In the genomic region with DNA sequence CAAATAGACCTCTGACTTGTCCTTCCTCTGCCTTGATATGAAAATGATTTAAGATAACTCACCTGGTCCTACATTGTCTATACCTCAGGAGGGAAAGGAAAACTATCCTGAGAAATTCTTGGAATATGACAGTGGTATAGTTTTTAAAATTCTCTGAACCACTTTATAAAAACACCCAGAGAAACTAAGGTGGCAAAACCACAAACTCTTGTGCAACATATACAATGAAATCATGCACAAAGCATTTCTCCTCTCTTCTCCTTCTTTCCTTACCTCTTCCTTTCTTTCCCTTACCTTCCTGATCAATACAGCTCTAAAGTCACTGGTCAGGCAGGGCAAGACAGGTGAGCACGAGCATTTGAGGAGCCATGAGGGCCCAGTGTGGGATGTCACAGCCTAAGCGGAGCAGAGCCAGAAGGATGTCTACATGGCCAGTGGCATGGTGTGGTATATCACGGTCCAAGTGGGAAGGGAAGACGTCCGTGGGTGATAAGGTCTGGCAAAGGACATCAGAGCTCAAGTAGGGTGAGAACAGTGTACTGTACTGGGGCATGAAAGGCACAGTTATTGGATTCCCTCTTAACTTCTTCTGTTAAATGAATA, we compare ENCODE assay signal across 17 cellular contexts.
DNase-seq lines count a peak whose midpoint lies in the region; ATAC-seq, FAIRE-seq and TF ChIP-seq lines count a peak whose summit lies in the region.
"Had no signal": no experiment of that assay in that cellular context is flagged by ENCODE, and none has a peak within 500 bp of the region (broad histone marks: within the 10 kb centered on the region; RNA-seq: fewer than 3 reads in every experiment).

No MANE protein-coding gene starts in this region.

- H3K9me2 ChIP-seq in GM23248 (ENCODE audit: insufficient read depth) (no peaks in the 10 kb centered on the region), OCI-LY7 (ENCODE audit: insufficient read depth, low read length) (no peaks in the 10 kb centered on the region)

- no peaks in the 10 kb centered on the region for H3K27me3 Mint-ChIP-seq in CD4-positive, CD25-positive, alpha-beta regulatory T cell
- H3K27me3 Mint-ChIP-seq in chondrocyte (ENCODE audit: low read depth), result no peaks in the 10 kb centered on the region
- no peaks in the 10 kb centered on the region for H3K27me3 Mint-ChIP-seq in natural killer cell (ENCODE audit: low read depth in 2 of 2)

- H3K9me3 ChIP-seq in CD4-positive, CD25-positive, alpha-beta regulatory T cell (ENCODE audit: control insufficient read depth in 2 of 2, low read length in 2 of 2), result no peaks in the 10 kb centered on the region
- H3K9me3 ChIP-seq in GM23248 (ENCODE audit: low read depth), result no peaks in the 10 kb centered on the region
- no peaks in the 10 kb centered on the region for H3K9me3 ChIP-seq in OCI-LY7 (ENCODE audit: low read length)
- H3K9me3 ChIP-seq in gastrocnemius medialis, result no peaks in the 10 kb centered on the region
- H3K9me3 ChIP-seq in HepG2 (ENCODE audit: low read length), result peaks cover 34% of the 10 kb centered on the region
- H3K9me3 ChIP-seq: BLaER1, HAP-1 had no signal

- no peaks in the 10 kb centered on the region for H3K9me3 Mint-ChIP-seq in CD4-positive, CD25-positive, alpha-beta regulatory T cell
- no peaks in the 10 kb centered on the region for H3K9me3 Mint-ChIP-seq in chondrocyte (ENCODE audit: low read depth)
- H3K9me3 Mint-ChIP-seq in natural killer cell, result no peaks in the 10 kb centered on the region

- no peak overlapping the region for H3K27ac ChIP-seq in CD4-positive, CD25-positive, alpha-beta regulatory T cell (ENCODE audit: insufficient read depth, low read length, poor library complexity, severe bottlenecking)
- H3K27ac ChIP-seq in GM23248 (no peak overlapping the region), OCI-LY7 (ENCODE audit: low read depth, low read length, poor library complexity, severe bottlenecking) (no peak overlapping the region), gastrocnemius medialis (no peak overlapping the region), HepG2 (ENCODE audit: extremely low read length, insufficient read depth, low read length) (no peak overlapping the region)
- H3K27ac ChIP-seq: BLaER1 had no signal

- CTCF ChIA-PET in OCI-LY7 (lab: Charles Lee; ENCODE audit: unreplicated experiment), result interaction anchor here (0.6 kb wide), 1 partner anchor 73 kb away, joined by 3 read pairs; no protein-coding TSS in a partner anchor
- CTCF ChIA-PET in HepG2 (lab: Yijun Ruan, JAX; ENCODE audit: low intra/inter-chr PET ratio, low total read pairs), result no interaction called here

- TF ChIP-seq CTCF in chondrocyte (IDR thresholded peaks at IDR 0.05) (no peak), natural killer cell (IDR thresholded peaks at IDR 0.05) (no peak), OCI-LY7 (conservative IDR thresholded peaks at IDR 0.05; ENCODE audit: low read length) (no peak), gastrocnemius medialis (IDR thresholded peaks at IDR 0.05 in 4 of 5, conservative IDR thresholded peaks at IDR 0.05 in 1 of 5) (no peak), HepG2 (CRISPR knock-in tag; IDR thresholded peaks at IDR 0.05) (no peak)

- 96 to 97% methylated on average over 5 of the region's 5 CpGs for WGBS in GM23248 (ENCODE audit: low coverage in 1 of 2, low lambda C conversion rate in 2 of 2, missing lambda C conversion rate in 2 of 2), 2 experiments
- WGBS in HepG2 (ENCODE audit: low lambda C conversion rate), result 42% methylated on average over 5 of the region's 5 CpGs

- POLR2A ChIA-PET in OCI-LY7 (lab: Charles Lee), result no interaction called here
- POLR2A ChIA-PET in HepG2 (lab: Yijun Ruan, JAX), result no interaction called here

- peak overlapping the region; percentile 5 for H3K4me2 ChIP-seq in GM23248 (ENCODE audit: unreplicated experiment)
- no peak overlapping the region for H3K4me2 ChIP-seq in OCI-LY7 (ENCODE audit: low read length)
- no peak overlapping the region for H3K4me2 ChIP-seq in HepG2 (ENCODE audit: low read depth, low read length)
- H3K4me2 ChIP-seq: BLaER1 had no signal

- no peak for ATAC-seq in CD4-positive, CD25-positive, alpha-beta regulatory T cell (ENCODE audit: low read depth in 2 of 2)
- ATAC-seq in natural killer cell (peak in 2 of 3 donors; percentile 36 to 42), gastrocnemius medialis (no peak), HepG2 (no peak)
- ATAC-seq: Panc1 had no signal

- no peaks in the 10 kb centered on the region; the same call in 1 of the 2 replicates for H4K20me1 ChIP-seq in GM23248 (ENCODE audit: insufficient read depth)
- H4K20me1 ChIP-seq in OCI-LY7 (ENCODE audit: insufficient read depth, low read length), result no peaks in the 10 kb centered on the region
- H4K20me1 ChIP-seq in HepG2 (ENCODE audit: insufficient read depth, low read length), result no peaks in the 10 kb centered on the region
- H4K20me1 ChIP-seq: BLaER1 had no signal

- in situ Hi-C loops in GM23248 (cut with MboI), result no loop called here
- in situ Hi-C loops in gastrocnemius medialis (cut with MboI; ENCODE audit: low sequenced_read_pairs in 4 of 4), result no loop called here
- in situ Hi-C loops in HepG2 (cut with HindIII; ENCODE audit: extremely low pct_ligation_motif_present, low pct_unique_long_range_greater_than_20kb), result no loop called here

- H3K4me1 ChIP-seq in CD4-positive, CD25-positive, alpha-beta regulatory T cell (ENCODE audit: control insufficient read depth, insufficient read depth, low read length, poor library complexity, severe bottlenecking), result no peaks in the 10 kb centered on the region
- H3K4me1 ChIP-seq in GM23248 (ENCODE audit: insufficient read depth), result peaks cover 35% of the 10 kb centered on the region
- H3K4me1 ChIP-seq in OCI-LY7 (ENCODE audit: insufficient read depth, low read length, poor library complexity, severe bottlenecking), result no peaks in the 10 kb centered on the region
- H3K4me1 ChIP-seq in gastrocnemius medialis, result no peaks in the 10 kb centered on the region
- no peaks in the 10 kb centered on the region for H3K4me1 ChIP-seq in HepG2 (ENCODE audit: insufficient read depth, low read length)
- H3K4me1 ChIP-seq: BLaER1, HAP-1 had no signal

- peaks cover 41% of the 10 kb centered on the region for H3K36me3 Mint-ChIP-seq in CD4-positive, CD25-positive, alpha-beta regulatory T cell
- H3K36me3 Mint-ChIP-seq in chondrocyte (ENCODE audit: low read depth) (no peaks in the 10 kb centered on the region), natural killer cell (no peaks in the 10 kb centered on the region)

- H3K27me3 ChIP-seq in CD4-positive, CD25-positive, alpha-beta regulatory T cell (ENCODE audit: control insufficient read depth, insufficient read depth, low read length), result no peaks in the 10 kb centered on the region
- H3K27me3 ChIP-seq in GM23248 (replicated peaks; ENCODE audit: insufficient read depth), result no peaks in the 10 kb centered on the region
- no peaks in the 10 kb centered on the region for H3K27me3 ChIP-seq in gastrocnemius medialis
- H3K27me3 ChIP-seq in HepG2 (ENCODE audit: control insufficient read depth in 1 of 2, insufficient read depth in 2 of 2, low read length in 2 of 2), result no peaks in the 10 kb centered on the region
- H3K27me3 ChIP-seq: BLaER1 had no signal

- BruUV-seq in OCI-LY7 (replicated peaks; lab: Mats Ljungman, UMichigan) (no TSS peak), HepG2 (replicated peaks; lab: Mats Ljungman, UMichigan) (no TSS peak)

- no peak for TF ChIP-seq RAD21 in HepG2 (CRISPR knock-in tag; IDR thresholded peaks at IDR 0.05)

- H3K4me3 ChIP-seq in CD4-positive, CD25-positive, alpha-beta regulatory T cell (ENCODE audit: low read depth, low read length), result no peak overlapping the region
- H3K4me3 ChIP-seq in GM23248, result no peak overlapping the region
- no peak overlapping the region for H3K4me3 ChIP-seq in OCI-LY7 (ENCODE audit: low read depth, low read length, poor library complexity, severe bottlenecking)
- no peak overlapping the region for H3K4me3 ChIP-seq in gastrocnemius medialis
- no peak overlapping the region for H3K4me3 ChIP-seq in HepG2 (replicated peaks in 1 of 3; ENCODE audit: insufficient read depth in 1 of 3, low read depth in 2 of 3, low read length in 3 of 3)
- H3K4me3 ChIP-seq: BLaER1, HAP-1 had no signal

- TF ChIP-seq POLR2A in gastrocnemius medialis (IDR thresholded peaks at IDR 0.05), result no peak
- no peak for TF ChIP-seq POLR2A in HepG2 (IDR thresholded peaks at IDR 0.05; ENCODE audit: insufficient read depth in 1 of 2, low read depth in 2 of 2, low read length in 2 of 2)

- DNase-seq in CD4-positive, CD25-positive, alpha-beta regulatory T cell, result no peak
- DNase-seq in GM23248 (peak; percentile 11), chondrocyte (ENCODE audit: low spot score) (peak; percentile 26), natural killer cell (no peak), OCI-LY7 (ENCODE audit: low spot score) (no peak), gastrocnemius medialis (no peak), HepG2 (ENCODE audit: low spot score) (no peak)
- no peak for DNase-seq in stimulated activated CD4-positive, alpha-beta T cell treated with anti-CD3 and anti-CD28 coated beads, Interleukin-4, amount 100 ng/mL, for 4 hours
- DNase-seq: NCI-H1092, NCI-H146, NCI-H2081, NCI-H510A treated with DMSO at 0.1 percent for 48 hours, NCI-H82 had no signal

- TF ChIP-seq EP300 in HepG2 (IDR thresholded peaks at IDR 0.05; ENCODE audit: low read depth in 2 of 2, low read length in 2 of 2) (no peak), HepG2 (CRISPR knock-in tag; IDR thresholded peaks at IDR 0.05; ENCODE audit: borderline replicate concordance) (no peak)

- peaks cover 0 to 6% (median 5%) of the 10 kb centered on the region in 4 donors for H3K4me1 Mint-ChIP-seq in CD4-positive, CD25-positive, alpha-beta regulatory T cell
- H3K4me1 Mint-ChIP-seq in chondrocyte (ENCODE audit: low read depth) (peaks cover 5% of the 10 kb centered on the region), natural killer cell (peaks cover 37 to 45% of the 10 kb centered on the region in 2 donors)

- no peak overlapping the region for H3K9ac ChIP-seq in GM23248
- no peak overlapping the region for H3K9ac ChIP-seq in HepG2 (ENCODE audit: insufficient read depth, low read depth, low read length)
- H3K9ac ChIP-seq: BLaER1 had no signal

- H2AFZ ChIP-seq in GM23248, result no peak overlapping the region
- no peak overlapping the region for H2AFZ ChIP-seq in OCI-LY7 (ENCODE audit: low read length)
- no peak overlapping the region for H2AFZ ChIP-seq in HepG2 (ENCODE audit: low read length)

- FAIRE-seq in HepG2 (lab: Jason Lieb, UNC), result no peak
- FAIRE-seq: A204.1 had no signal

- peaks cover 18% of the 10 kb centered on the region for H3K36me3 ChIP-seq in CD4-positive, CD25-positive, alpha-beta regulatory T cell (ENCODE audit: control insufficient read depth, insufficient read depth, low read length)
- H3K36me3 ChIP-seq in GM23248 (ENCODE audit: low read depth) (no peaks in the 10 kb centered on the region), OCI-LY7 (ENCODE audit: insufficient read depth, low read length) (no peaks in the 10 kb centered on the region), gastrocnemius medialis (no peaks in the 10 kb centered on the region), HepG2 (replicated peaks in 1 of 2; ENCODE audit: control insufficient read depth in 1 of 2, insufficient read depth in 2 of 2, low read length in 2 of 2) (no peaks in the 10 kb centered on the region)
- H3K36me3 ChIP-seq: BLaER1, HAP-1 had no signal

- H3K79me2 ChIP-seq in GM23248 (ENCODE audit: insufficient read depth) (no peaks in the 10 kb centered on the region), OCI-LY7 (ENCODE audit: insufficient read depth, low read depth, low read length) (no peaks in the 10 kb centered on the region), HepG2 (ENCODE audit: insufficient read depth, low read length) (no peaks in the 10 kb centered on the region)

- intact Hi-C loops in natural killer cell (cut with micrococcal nuclease) (no loop called here), OCI-LY7 (cut with micrococcal nuclease; ENCODE audit: unreplicated experiment) (no loop called here), gastrocnemius medialis (cut with DNase I; ENCODE audit: low total_unique reads) (no loop called here), HepG2 (cut with micrococcal nuclease; ENCODE audit: unreplicated experiment) (no loop called here)

- H3F3A ChIP-seq in GM23248 (ENCODE audit: insufficient read depth), result peaks cover 24% of the 10 kb centered on the region

- no peak overlapping the region for H3K4me3 Mint-ChIP-seq in CD4-positive, CD25-positive, alpha-beta regulatory T cell
- H3K4me3 Mint-ChIP-seq in chondrocyte (ENCODE audit: unreplicated experiment), result no peak overlapping the region
- peak overlapping the region; percentile 81 for H3K4me3 Mint-ChIP-seq in natural killer cell

- peak overlapping the region in 2 of 3 donors; percentile 3 to 33 for H3K27ac Mint-ChIP-seq in CD4-positive, CD25-positive, alpha-beta regulatory T cell
- H3K27ac Mint-ChIP-seq in chondrocyte (ENCODE audit: unreplicated experiment) (no peak overlapping the region), natural killer cell (peak overlapping the region; percentile 50 to 74)

Comparison
In these comparisons a context has a peak if more than half of its experiments do, and no peak if none do; other contexts are left out.
1. ATAC-seq: peak in natural killer cell (2 of 3); none in CD4-positive, CD25-positive, alpha-beta regulatory T cell (0 of 2), gastrocnemius medialis (0 of 2) and HepG2 (single experiment).
2. DNase-seq: peak in GM23248 (single experiment) and chondrocyte (single experiment); none in CD4-positive, CD25-positive, alpha-beta regulatory T cell (0 of 3), natural killer cell (single experiment), OCI-LY7 (single experiment), stimulated activated CD4-positive, alpha-beta T cell treated with anti-CD3 and anti-CD28 coated beads, Interleukin-4, amount 100 ng/mL, for 4 hours (0 of 2), gastrocnemius medialis (0 of 2) and HepG2 (single experiment).